In the genomic region with DNA sequence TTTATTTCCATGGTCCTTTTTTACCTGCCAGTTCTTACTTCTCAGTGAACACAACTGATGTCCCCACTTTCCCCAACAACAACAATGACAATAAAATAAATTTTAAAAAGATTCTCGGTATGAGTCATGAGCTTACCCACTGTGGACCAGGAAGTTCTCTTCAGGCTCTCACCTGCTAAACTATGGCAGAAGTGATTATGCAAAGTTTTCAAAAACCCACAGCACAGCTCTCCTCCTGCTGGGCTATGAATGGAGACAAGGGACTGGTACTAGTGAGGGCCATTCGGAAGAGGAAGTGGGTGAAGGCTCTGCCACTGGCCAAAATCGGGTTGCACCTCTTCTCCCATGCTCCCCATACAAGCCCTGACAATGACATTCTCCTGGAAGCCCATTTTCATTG, we compare ENCODE assay signal across 10 cellular contexts.
A peak's percentile ranks its signal among the peaks of the same experiment; 100 is the strongest.
DNase-seq lines count a peak whose midpoint lies in the region; ATAC-seq lines count a peak whose summit lies in the region.
"Had no signal": no experiment of that assay in that cellular context is flagged by ENCODE, and none has a peak within 500 bp of the region (broad histone marks: within the 10 kb centered on the region; RNA-seq: fewer than 3 reads in every experiment).

No MANE protein-coding gene starts in this region.

- no peaks in the 10 kb centered on the region for H3K79me1 ChIP-seq in mesendoderm (ENCODE audit: low read length)

- no peak overlapping the region for H4K8ac ChIP-seq in mesendoderm (ENCODE audit: low read depth, low read length)

- H3K36me3 ChIP-seq in mesendoderm (ENCODE audit: control insufficient read depth, insufficient read depth, low read length) = no peaks in the 10 kb centered on the region
- no peaks in the 10 kb centered on the region for H3K36me3 ChIP-seq in effector memory CD4-positive, alpha-beta T cell (ENCODE audit: control insufficient read depth, insufficient read depth, low read length)
- H3K36me3 ChIP-seq: left ventricle myocardium inferior had no signal

- H3K9ac ChIP-seq in mesendoderm (ENCODE audit: low read length) = no peak overlapping the region
- H3K9ac ChIP-seq: SK-N-SH had no signal

- H3K9me3 ChIP-seq in effector memory CD4-positive, alpha-beta T cell (ENCODE audit: control insufficient read depth, low read length) = no peaks in the 10 kb centered on the region
- H3K9me3 ChIP-seq: left ventricle myocardium inferior, SK-N-SH had no signal

- H3K27me3 Mint-ChIP-seq in immature natural killer cell (ENCODE audit: low read depth in 3 of 3) = peaks cover 2 to 15% (median 5%) of the 10 kb centered on the region in 3 donors

- no peak overlapping the region for H2BK120ac ChIP-seq in mesendoderm (ENCODE audit: low read depth, low read length)

- no peaks in the 10 kb centered on the region for H3K79me2 ChIP-seq in mesendoderm (ENCODE audit: control insufficient read depth, insufficient read depth, low read length)

- H3K4ac ChIP-seq in mesendoderm (ENCODE audit: low read depth, low read length) = no peak overlapping the region

- H3K18ac ChIP-seq in mesendoderm (ENCODE audit: low read length) = no peak overlapping the region

- no peak overlapping the region for H3K4me2 ChIP-seq in mesendoderm (ENCODE audit: low read length)
- H3K4me2 ChIP-seq: SK-N-SH had no signal

- H3K27me3 ChIP-seq in mesendoderm (ENCODE audit: insufficient read depth, low read length, poor library complexity) = no peaks in the 10 kb centered on the region
- no peaks in the 10 kb centered on the region for H3K27me3 ChIP-seq in effector memory CD4-positive, alpha-beta T cell (replicated peaks; ENCODE audit: control insufficient read depth, insufficient read depth, low read length, poor library complexity, severe bottlenecking)

- no peaks in the 10 kb centered on the region for H3K9me3 Mint-ChIP-seq in immature natural killer cell

- H3K36me3 Mint-ChIP-seq in immature natural killer cell = no peaks in the 10 kb centered on the region

- H3K27ac Mint-ChIP-seq in immature natural killer cell = no peak overlapping the region

- no peaks in the 10 kb centered on the region for H3K4me1 ChIP-seq in mesendoderm (ENCODE audit: control insufficient read depth, low read depth, low read length)
- H3K4me1 ChIP-seq in effector memory CD4-positive, alpha-beta T cell (ENCODE audit: control insufficient read depth, insufficient read depth, low read length, poor library complexity, severe bottlenecking) = no peaks in the 10 kb centered on the region

- H3K23ac ChIP-seq in mesendoderm (ENCODE audit: low read length) = no peak overlapping the region

- no peak overlapping the region for H3K4me3 Mint-ChIP-seq in immature natural killer cell

- peak; percentile 11 for DNase-seq in mesendoderm
- no peak for DNase-seq in effector memory CD4-positive, alpha-beta T cell
- no peak for DNase-seq in NCI-H1694 (lab: John Stamatoyannopoulos, UW)
- no peak for DNase-seq in immature natural killer cell
- no peak for DNase-seq in KG1 (lab: John Stamatoyannopoulos, UW)
- DNase-seq: left ventricle myocardium inferior, SK-N-SH had no signal

- H3K56ac ChIP-seq in mesendoderm (ENCODE audit: low read length) = no peak overlapping the region

- H3K4me1 Mint-ChIP-seq in immature natural killer cell = no peaks in the 10 kb centered on the region

- H2AK5ac ChIP-seq in mesendoderm (ENCODE audit: low read length) = no peak overlapping the region

- no peak overlapping the region for H3K27ac ChIP-seq in mesendoderm (ENCODE audit: low read depth, low read length)
- H3K27ac ChIP-seq in effector memory CD4-positive, alpha-beta T cell (ENCODE audit: insufficient read depth, low read length, poor library complexity, severe bottlenecking) = no peak overlapping the region
- H3K27ac ChIP-seq: left ventricle myocardium inferior had no signal

- ATAC-seq in GM18909 (IDR thresholded peaks at IDR 0.05; ENCODE audit: poor library complexity, unreplicated experiment) (peak; percentile 99), GM21619 (IDR thresholded peaks at IDR 0.05; ENCODE audit: unreplicated experiment) (peak; percentile 99), HG03175 (IDR thresholded peaks at IDR 0.05; ENCODE audit: unreplicated experiment) (peak; percentile 100)

- H2BK5ac ChIP-seq in mesendoderm (ENCODE audit: low read length) = no peak overlapping the region

- WGBS in mesendoderm (ENCODE audit: extremely low coverage, insufficient coverage, low lambda C conversion rate) = no CpG with 5 or more reads among the region's 3 CpGs

- no peak overlapping the region for H3K4me3 ChIP-seq in mesendoderm (ENCODE audit: low read length)
- no peak overlapping the region for H3K4me3 ChIP-seq in effector memory CD4-positive, alpha-beta T cell (ENCODE audit: insufficient read depth, low read depth, low read length, poor library complexity, severe bottlenecking)
- H3K4me3 ChIP-seq: left ventricle myocardium inferior had no signal

- no peak overlapping the region for H2BK15ac ChIP-seq in mesendoderm (replicated peaks; ENCODE audit: low read depth)

- no peak overlapping the region for H4K5ac ChIP-seq in mesendoderm (ENCODE audit: low read length)
